Comparison of ENCODE assay signal across 23 cellular contexts in genomic region chr12:110560048-110560447, GRCh38. TPM values are rescaled to one million over a fixed set of nuclear protein-coding genes. Genes with fewer than 3 reads are reported as not detected.
"Had no signal": no experiment of that assay in that cellular context is flagged by ENCODE, and none has a peak within 500 bp of the region (broad histone marks: within the 10 kb centered on the region; RNA-seq: fewer than 3 reads in every experiment).

No MANE protein-coding gene starts in this region.

- H3K36me3 ChIP-seq: breast epithelium, heart left ventricle, sigmoid colon, SJSA1, upper lobe of right lung had no signal

- H3K27ac ChIP-seq: breast epithelium, SJSA1, upper lobe of right lung had no signal

- H3K27me3 Mint-ChIP-seq: activated CD4-positive, alpha-beta T cell treated with anti-CD3 and anti-CD28 coated beads for 36 hours; activated CD8-positive, alpha-beta memory T cell treated with anti-CD3 and anti-CD28 coated beads, Interleukin-2, amount 10 ng/mL, durations not matched to agents 7 days and 5 days; activated CD8-positive, alpha-beta T cell treated with anti-CD3 and anti-CD28 coated beads for 36 hours; memory B cell had no signal

- DNase-seq: activated CD4-positive, alpha-beta T cell treated with anti-CD3 and anti-CD28 coated beads for 36 hours; activated CD8-positive, alpha-beta memory T cell treated with anti-CD3 and anti-CD28 coated beads, Interleukin-2, amount 10 ng/mL, durations not matched to agents 7 days and 5 days; activated CD8-positive, alpha-beta T cell treated with anti-CD3 and anti-CD28 coated beads for 36 hours; activated naive CD4-positive, alpha-beta T cell treated with Interleukin-2 at 50 U/mL for 16 hours; activated T-cell treated with anti-CD3 and anti-CD28 coated beads for 4 hours; cortex of kidney; endodermal cell; heart left ventricle; islet precursor cell; left cardiac atrium; occipital lobe; posterior cingulate gyrus; sigmoid colon; stimulated activated CD4-positive, alpha-beta T cell treated with anti-CD3 and anti-CD28 coated beads, Interleukin-15, amount 100 ng/mL, for 24 hours; stimulated activated naive CD4-positive, alpha-beta T cell; T-helper 9 cell; upper lobe of right lung had no signal

- ATAC-seq: activated CD4-positive, alpha-beta T cell treated with anti-CD3 and anti-CD28 coated beads for 36 hours; activated CD8-positive, alpha-beta memory T cell treated with anti-CD3 and anti-CD28 coated beads, Interleukin-2, amount 10 ng/mL, durations not matched to agents 7 days and 5 days; activated CD8-positive, alpha-beta T cell treated with anti-CD3 and anti-CD28 coated beads for 36 hours; heart left ventricle; left cardiac atrium; upper lobe of right lung; WTC11 had no signal

- H3K9me3 Mint-ChIP-seq: endodermal cell, neural crest cell, WTC11 had no signal

- H3K4me3 Mint-ChIP-seq: activated CD4-positive, alpha-beta T cell treated with anti-CD3 and anti-CD28 coated beads for 36 hours; activated CD8-positive, alpha-beta memory T cell treated with anti-CD3 and anti-CD28 coated beads, Interleukin-2, amount 10 ng/mL, durations not matched to agents 7 days and 5 days; activated CD8-positive, alpha-beta T cell treated with anti-CD3 and anti-CD28 coated beads for 36 hours; endodermal cell; memory B cell; neural crest cell; WTC11 had no signal

- H3K4me3 ChIP-seq: breast epithelium, heart left ventricle, sigmoid colon, SJSA1, smooth muscle cell, upper lobe of right lung had no signal

- H3K27ac Mint-ChIP-seq: endodermal cell, WTC11 had no signal

- H3K4me1 Mint-ChIP-seq: endodermal cell had no signal

- H3K9me3 ChIP-seq: breast epithelium, heart left ventricle, sigmoid colon, SJSA1, upper lobe of right lung had no signal

- H3K27me3 ChIP-seq: breast epithelium, heart left ventricle, sigmoid colon, SJSA1, upper lobe of right lung had no signal

RNA-seq across cellular contexts. Expression of gene RAD9B, which starts 57.9 kb away (rescaled TPM):
- total RNA-seq: smooth muscle cell had no signal
